Comparison of ENCODE assay signal across 8 cellular contexts in genomic region chr6:106325336-106326178, GRCh38. TPM values are rescaled to one million over a fixed set of nuclear protein-coding genes. Genes with fewer than 3 reads are reported as not detected.
DNase-seq lines count a peak whose midpoint lies in the region; ATAC-seq and TF ChIP-seq lines count a peak whose summit lies in the region.

TSS of gene ATG5 (minus strand) at chr6:106325760. CDS start at chr6:106316208, 9,552 bp downstream.

- H3F3A ChIP-seq in OCI-LY1 (ENCODE audit: insufficient read depth, low read length) = no peaks in the 10 kb centered on the region

- peaks cover 44% of the 10 kb centered on the region for H3K79me2 ChIP-seq in OCI-LY1 (ENCODE audit: insufficient read depth, low read length)

- WGBS in HUES64 = 2% methylated on average over 56 of the region's 56 CpGs

- intact Hi-C loops in Calu3 (cut with micrococcal nuclease; ENCODE audit: unreplicated experiment) = no loop called here

- ATAC-seq in GM21447 (IDR thresholded peaks at IDR 0.05; ENCODE audit: unreplicated experiment) = peak; percentile 89

- CTCF ChIA-PET in Calu3 (lab: Charles Lee) = interaction anchor here (0.7 to 1.2 kb wide), 3 partner anchors 14 to 527 kb away, joined by 3 to 4 read pairs (median 3); no protein-coding TSS in a partner anchor

- H3K9me2 ChIP-seq in OCI-LY1 (ENCODE audit: low read depth, low read length) = no peaks in the 10 kb centered on the region

- H3K9me3 ChIP-seq in HUES64 (ENCODE audit: insufficient read depth, low read depth, low read length) = no peaks in the 10 kb centered on the region
- no peaks in the 10 kb centered on the region for H3K9me3 ChIP-seq in OCI-LY1 (ENCODE audit: low read length)

- H3K27ac ChIP-seq in HUES64 (ENCODE audit: low read depth, low read length) = peak within 1 kb of the TSS; percentile 97
- peak within 1 kb of the TSS; percentile 63 for H3K27ac ChIP-seq in OCI-LY1 (ENCODE audit: low read depth, low read length, poor library complexity, severe bottlenecking)

- H3K27ac Mint-ChIP-seq in Calu3 (ENCODE audit: unreplicated experiment) = peak within 1 kb of the TSS; percentile 99

- peaks cover 20% of the 10 kb centered on the region for H3K36me3 Mint-ChIP-seq in Calu3 (ENCODE audit: insufficient read depth, unreplicated experiment)

- H2AFZ ChIP-seq in OCI-LY1 (ENCODE audit: low read length) = peak within 1 kb of the TSS; percentile 46; the same call in 1 of the 2 replicates

- DNase-seq in Calu3 (peak; percentile 99), mesenteric fat pad (ENCODE audit: low spot score) (peak; percentile 100)
- DNase-seq in activated CD8-positive, alpha-beta memory T cell treated with anti-CD3 and anti-CD28 coated beads, Interleukin-2, amount 50 U/mL, for 4 hours = peak; percentile 100
- peak; percentile 100 for DNase-seq in stimulated activated CD8-positive, alpha-beta memory T cell treated with anti-CD3 and anti-CD28 coated beads, Interleukin-15, amount 100 ng/mL, for 24 hours (ENCODE audit: low read depth)

- peak within 1 kb of the TSS; percentile 76 for H3K4me3 ChIP-seq in HUES64 (ENCODE audit: low read length)
- peak within 1 kb of the TSS; percentile 84 for H3K4me3 ChIP-seq in OCI-LY1 (ENCODE audit: low read depth, low read length, poor library complexity, severe bottlenecking)

- TF ChIP-seq CTCF in Calu3 (IDR thresholded peaks at IDR 0.05; ENCODE audit: unreplicated experiment) (no peak), OCI-LY1 (IDR thresholded peaks at IDR 0.05; ENCODE audit: low read length) (no peak)

- in situ Hi-C loops in endometrial microvascular endothelial cells (cut with HindIII; ENCODE audit: inconsistent ontology term, low pct_unique_long_range_greater_than_20kb, low sequenced_read_pairs) = no loop called here

- peaks cover 4% of the 10 kb centered on the region for H3K9me3 Mint-ChIP-seq in Calu3 (ENCODE audit: low read depth, unreplicated experiment)

- peak within 1 kb of the TSS; percentile 96 for H3K4me2 ChIP-seq in OCI-LY1 (ENCODE audit: low read length)

- BruUV-seq in Calu3 (replicated peaks; lab: Mats Ljungman, UMichigan) = TSS peak; percentile 96

- no peaks in the 10 kb centered on the region for H4K20me1 ChIP-seq in OCI-LY1 (ENCODE audit: insufficient read depth, low read length)

- peaks cover 8% of the 10 kb centered on the region; the same call in 1 of the 2 replicates for H3K4me1 ChIP-seq in HUES64 (ENCODE audit: insufficient read depth, low read length)
- peaks cover 20% of the 10 kb centered on the region for H3K4me1 ChIP-seq in OCI-LY1 (ENCODE audit: insufficient read depth, low read length, severe bottlenecking)

- H3K4me3 Mint-ChIP-seq in Calu3 (ENCODE audit: low read depth, unreplicated experiment) = peak within 1 kb of the TSS; percentile 99

- H3K27me3 Mint-ChIP-seq in Calu3 (ENCODE audit: unreplicated experiment) = peaks cover 12% of the 10 kb centered on the region

- H3K36me3 ChIP-seq in HUES64 (ENCODE audit: insufficient read depth, low read length) = no peaks in the 10 kb centered on the region
- H3K36me3 ChIP-seq in OCI-LY1 (ENCODE audit: insufficient read depth, low read length) = no peaks in the 10 kb centered on the region

- H3K9ac ChIP-seq in HUES64 (ENCODE audit: low read depth, low read length) = peak within 1 kb of the TSS; percentile 90
- H3K9ac ChIP-seq in OCI-LY1 (ENCODE audit: low read length) = peak within 1 kb of the TSS; percentile 83

- H3K27me3 ChIP-seq in HUES64 (ENCODE audit: insufficient read depth, low read length) (no peaks in the 10 kb centered on the region; the same call in 1 of the 2 replicates), OCI-LY1 (ENCODE audit: insufficient read depth, low read length) (no peaks in the 10 kb centered on the region)

- H3K4me1 Mint-ChIP-seq in Calu3 (ENCODE audit: low read depth, unreplicated experiment) = peaks cover 39% of the 10 kb centered on the region

RNA-seq across cellular contexts. Expression of gene ATG5, which starts in this region (rescaled TPM):
- total RNA-seq in Calu3 (2022) (33.3 and 35.1 TPM in 2 replicates), endometrial microvascular endothelial cells (ENCODE audit: inconsistent ontology term) (51.4 TPM), mesenteric fat pad (31.2 TPM)
- 31.6 TPM for polyA plus RNA-seq in HUES64 (2013, experiment 1 of 2)
- 30.4 TPM for polyA plus RNA-seq in HUES64 (2013, experiment 2 of 2)

Comparison
In these comparisons a context has a peak if more than half of its experiments do, and no peak if none do; other contexts are left out.
1. Peak in every context shown above with its lines: DNase-seq, ATAC-seq, H3K4me3 ChIP-seq and H3K27ac ChIP-seq.